Comparison of ENCODE assay signal across 2 cellular contexts in the genomic region with DNA sequence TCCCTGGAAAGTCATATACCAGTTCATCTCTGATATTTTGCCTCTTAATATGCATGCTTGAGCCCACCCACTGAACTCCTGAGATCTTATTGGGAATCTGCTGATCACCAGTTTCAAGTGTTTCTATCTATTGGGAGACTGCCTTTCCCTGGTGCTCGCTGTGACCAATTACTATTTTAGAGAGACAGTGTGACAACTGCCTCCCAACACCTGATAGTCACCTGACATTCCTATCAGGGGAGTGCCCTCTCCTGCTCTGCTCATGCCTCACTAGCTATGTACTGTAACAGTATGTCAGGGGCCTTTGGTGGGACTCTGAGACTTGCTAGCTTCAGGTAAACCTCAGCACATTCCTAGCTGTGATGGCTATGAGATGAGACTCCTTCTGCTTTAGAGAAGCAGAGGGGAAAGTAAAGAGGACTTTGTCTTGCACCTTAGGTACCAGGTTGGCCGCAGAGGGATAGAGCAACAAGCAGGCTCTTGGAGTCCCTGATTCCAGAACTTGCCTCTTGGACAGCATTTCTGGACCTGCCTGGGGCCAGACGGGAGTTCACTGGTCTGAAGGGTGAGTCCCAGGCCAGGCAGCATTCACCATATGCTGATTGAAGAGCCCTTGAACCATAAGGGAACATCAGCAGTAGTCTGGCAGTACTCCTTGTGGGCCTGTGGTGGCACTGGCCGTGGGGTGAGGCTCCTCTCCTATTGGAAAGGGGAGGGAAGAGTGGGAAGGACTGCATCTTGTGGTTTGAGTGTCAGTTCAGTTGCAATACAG.
TF ChIP-seq lines count a peak whose summit lies in the region.

No MANE protein-coding gene starts in this region.

TF ChIP-seq in HCT116, 20 proteins besides CTCF, POLR2A, EP300 and RAD21:
- TF ChIP-seq EZH2phosphoT487 (IDR thresholded peaks at IDR 0.05; ENCODE audit: borderline replicate concordance) (no peak), TCF7L2 (IDR thresholded peaks at IDR 0.05; ENCODE audit: borderline replicate concordance, extremely low read depth, insufficient read depth, insufficient read length) (no peak), REST (IDR thresholded peaks at IDR 0.05; ENCODE audit: low read depth) (0 out of 2 replicates have a peak, but pooled peaks have one; percentile 4), YY1 (IDR thresholded peaks at IDR 0.05; ENCODE audit: extremely low read depth, insufficient replicate concordance, low read depth, low read length) (no peak), POLR2AphosphoS5 (IDR thresholded peaks at IDR 0.05; ENCODE audit: low read depth, low read length) (no peak), MAX (IDR thresholded peaks at IDR 0.05) (peak; percentile 24; the same call in 1 of the 2 replicates), SP1 (IDR thresholded peaks at IDR 0.05; ENCODE audit: low read depth) (no peak), ZBTB33 (IDR thresholded peaks at IDR 0.05; ENCODE audit: extremely low read depth, insufficient replicate concordance, low read length) (no peak)
- TF ChIP-seq, protein P1, sequence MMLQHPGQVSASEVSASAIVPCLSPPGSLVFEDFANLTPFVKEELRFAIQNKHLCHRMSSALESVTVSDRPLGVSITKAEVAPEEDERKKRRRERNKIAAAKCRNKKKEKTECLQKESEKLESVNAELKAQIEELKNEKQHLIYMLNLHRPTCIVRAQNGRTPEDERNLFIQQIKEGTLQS (IDR thresholded peaks at IDR 0.05): no peak

TF ChIP-seq in WTC11, 78 proteins besides CTCF, POLR2A, EP300 and RAD21:
- TF ChIP-seq NR3C1 (CRISPR knock-in tag; conservative IDR thresholded peaks at IDR 0.05; ENCODE audit: low read depth) (no peak), HMGXB4 (CRISPR knock-in tag; IDR thresholded peaks at IDR 0.05) (no peak), FOXK1 (CRISPR knock-in tag; IDR thresholded peaks at IDR 0.05) (no peak), IRF2 (CRISPR knock-in tag; IDR thresholded peaks at IDR 0.05; ENCODE audit: borderline replicate concordance, low read depth) (no peak), ZNF263 (CRISPR knock-in tag; IDR thresholded peaks at IDR 0.05; ENCODE audit: low read depth) (no peak), ZNF671 (CRISPR knock-in tag; IDR thresholded peaks at IDR 0.05) (no peak), MAX (CRISPR knock-in tag; IDR thresholded peaks at IDR 0.05) (no peak), KAT7 (CRISPR knock-in tag; IDR thresholded peaks at IDR 0.05; ENCODE audit: borderline replicate concordance) (no peak)
- TF ChIP-seq, protein P2, sequence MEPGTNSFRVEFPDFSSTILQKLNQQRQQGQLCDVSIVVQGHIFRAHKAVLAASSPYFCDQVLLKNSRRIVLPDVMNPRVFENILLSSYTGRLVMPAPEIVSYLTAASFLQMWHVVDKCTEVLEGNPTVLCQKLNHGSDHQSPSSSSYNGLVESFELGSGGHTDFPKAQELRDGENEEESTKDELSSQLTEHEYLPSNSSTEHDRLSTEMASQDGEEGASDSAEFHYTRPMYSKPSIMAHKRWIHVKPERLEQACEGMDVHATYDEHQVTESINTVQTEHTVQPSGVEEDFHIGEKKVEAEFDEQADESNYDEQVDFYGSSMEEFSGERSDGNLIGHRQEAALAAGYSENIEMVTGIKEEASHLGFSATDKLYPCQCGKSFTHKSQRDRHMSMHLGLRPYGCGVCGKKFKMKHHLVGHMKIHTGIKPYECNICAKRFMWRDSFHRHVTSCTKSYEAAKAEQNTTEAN (CRISPR knock-in tag; IDR thresholded peaks at IDR 0.05): no peak
TF ChIP-seq in WTC11: peak in this region for 0.
